Comparison of ENCODE assay signal across 16 cellular contexts in genomic region chr6:15061908-15062307, GRCh38.
DNase-seq lines count a peak whose midpoint lies in the region; ATAC-seq and TF ChIP-seq lines count a peak whose summit lies in the region.
"Had no signal": no experiment of that assay in that cellular context is flagged by ENCODE, and none has a peak within 500 bp of the region (broad histone marks: within the 10 kb centered on the region; RNA-seq: fewer than 3 reads in every experiment).

No MANE protein-coding gene starts in this region.

- TF ChIP-seq CTCF in left ventricle myocardium inferior (IDR thresholded peaks at IDR 0.05; ENCODE audit: borderline replicate concordance) (no peak), brain microvascular endothelial cell (IDR thresholded peaks at IDR 0.05; ENCODE audit: low read depth, low read length, missing control alignments) (no peak), nephron (IDR thresholded peaks at IDR 0.05; ENCODE audit: unreplicated experiment in 3 of 3) (no peak)

- DNase-seq in left ventricle myocardium inferior: no peak
- no peak for DNase-seq in left ventricle myocardium superior
- no peak for DNase-seq in brain microvascular endothelial cell
- DNase-seq in NCI-H146 (lab: John Stamatoyannopoulos, UW): no peak
- no peak for DNase-seq in NCI-H82 treated with DMSO at 0.1 percent for 48 hours (lab: John Stamatoyannopoulos, UW; ENCODE audit: unreplicated experiment)
- DNase-seq in NCI-H146 treated with DMSO at 0.1 percent for 48 hours (lab: John Stamatoyannopoulos, UW; ENCODE audit: unreplicated experiment): no peak
- DNase-seq: 8988T; Caco-2; DMS53; NCI-H1048; NCI-H526 treated with DMSO at 0.1 percent for 48 hours; NK-92 treated with Interleukin-12 subunit alpha and Interleukin-12 subunit beta, amount 100 ng/mL, for 24 hours had no signal

- H3K36me3 ChIP-seq in left ventricle myocardium inferior (no peaks in the 10 kb centered on the region), brain microvascular endothelial cell (replicated peaks) (no peaks in the 10 kb centered on the region), thymus (ENCODE audit: control insufficient read depth, insufficient read depth) (no peaks in the 10 kb centered on the region)

- peaks cover 4% of the 10 kb centered on the region for H3K9me3 Mint-ChIP-seq in nephron

- peaks cover 30% of the 10 kb centered on the region for H3K4me1 Mint-ChIP-seq in nephron

- peaks cover 31% of the 10 kb centered on the region for H3K4me1 ChIP-seq in left ventricle myocardium inferior
- no peaks in the 10 kb centered on the region for H3K4me1 ChIP-seq in thymus (ENCODE audit: control insufficient read depth, insufficient read depth, low read length)

- H3K27ac Mint-ChIP-seq in nephron: peak overlapping the region; percentile 15 to 50 (median 24)

- no peaks in the 10 kb centered on the region for H3K36me3 Mint-ChIP-seq in nephron (ENCODE audit: low read depth)

- in situ Hi-C loops in brain microvascular endothelial cell (cut with HindIII; ENCODE audit: low pct_ligation_motif_present, low sequenced_read_pairs): no loop called here

- H3K4me3 ChIP-seq in left ventricle myocardium inferior (no peak overlapping the region), brain microvascular endothelial cell (ENCODE audit: low read depth, low read length) (no peak overlapping the region), thymus (ENCODE audit: low read length) (no peak overlapping the region)

- H3K27ac ChIP-seq in left ventricle myocardium inferior (replicated peaks) (peak overlapping the region; percentile 45), brain microvascular endothelial cell (peak overlapping the region; percentile 74), thymus (ENCODE audit: low read depth) (peak overlapping the region; percentile 8)
- H3K27ac ChIP-seq: C4-2B had no signal

- WGBS in thymus: 97% methylated on average over 2 of the region's 2 CpGs

- no peaks in the 10 kb centered on the region for H3K27me3 ChIP-seq in left ventricle myocardium inferior (ENCODE audit: low read depth)
- H3K27me3 ChIP-seq in brain microvascular endothelial cell (replicated peaks): no peaks in the 10 kb centered on the region
- no peaks in the 10 kb centered on the region for H3K27me3 ChIP-seq in thymus (ENCODE audit: control insufficient read depth, insufficient read depth)

- H3K9me3 ChIP-seq in left ventricle myocardium inferior (replicated peaks) (peaks cover 10% of the 10 kb centered on the region), thymus (ENCODE audit: control insufficient read depth) (no peaks in the 10 kb centered on the region)
- H3K9me3 ChIP-seq: Caco-2 had no signal

- ATAC-seq in left ventricle myocardium superior: no peak
- ATAC-seq: HCT116 had no signal

- H3K27me3 Mint-ChIP-seq in nephron (ENCODE audit: low read depth): no peaks in the 10 kb centered on the region

- peak overlapping the region in 1 of 3 experiments; percentile 14 for H3K4me3 Mint-ChIP-seq in nephron

- intact Hi-C loops in left ventricle myocardium inferior (cut with micrococcal nuclease) (no loop called here), left ventricle myocardium superior (cut with micrococcal nuclease) (no loop called here)

Comparison
In these comparisons a context has a peak if more than half of its experiments do, and no peak if none do; other contexts are left out.
1. H3K27ac ChIP-seq: peak in every context shown above with its lines; median percentile 74 in brain microvascular endothelial cell; 45 in left ventricle myocardium inferior; 8 in thymus.